Comparison of ENCODE assay signal across 8 cellular contexts in the genomic region with DNA sequence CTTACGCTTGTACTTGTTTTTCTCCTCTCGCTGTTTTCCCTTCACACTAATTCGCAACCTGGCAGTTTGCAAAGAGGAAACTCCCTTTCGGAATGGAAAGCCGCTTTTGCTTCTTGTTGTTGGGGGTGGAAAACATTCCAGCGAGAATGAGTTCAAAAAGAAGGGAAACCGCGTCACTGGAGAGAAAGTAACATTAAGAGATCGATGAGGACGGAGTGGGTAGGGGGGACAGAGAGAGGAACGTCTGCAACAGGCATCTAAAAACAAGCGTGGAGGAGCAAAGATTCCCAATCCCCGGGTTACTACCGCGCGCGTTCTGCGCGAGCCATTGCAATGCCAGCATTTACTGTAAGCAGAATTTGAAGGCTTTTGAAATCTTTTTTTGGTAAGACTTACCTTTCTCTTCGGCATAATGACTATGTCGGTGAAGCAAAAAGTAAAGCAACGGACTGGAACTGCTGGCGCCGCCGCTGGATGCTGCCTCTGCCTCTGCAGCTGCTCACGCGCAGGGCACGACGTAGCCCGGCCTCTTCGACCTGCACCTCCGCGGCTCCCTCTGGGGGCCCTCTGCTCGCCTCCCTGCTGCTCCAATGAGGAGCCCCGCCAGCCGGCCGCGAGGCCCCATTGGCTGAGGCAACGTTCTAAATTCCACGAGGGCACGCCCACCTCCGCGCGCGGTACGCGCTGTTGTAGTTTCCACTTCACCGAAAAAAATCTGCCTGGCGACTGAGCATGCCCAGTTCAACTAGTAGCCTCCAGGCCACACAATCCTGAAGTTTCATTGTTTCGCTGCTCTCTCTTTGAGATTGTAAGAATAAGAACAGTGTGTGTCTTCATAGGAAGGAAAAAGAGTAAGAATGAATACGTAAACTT. TPM values are rescaled to one million over a fixed set of nuclear protein-coding genes. Genes with fewer than 3 reads are reported as not detected.
DNase-seq lines count a peak whose midpoint lies in the region; ATAC-seq, FAIRE-seq and TF ChIP-seq lines count a peak whose summit lies in the region.

HMGN3 (minus strand) TSS at position 533 of the 873 bp plus-strand sequence.

- peaks cover 5% of the 10 kb centered on the region for H3K36me3 Mint-ChIP-seq in T-helper 1 cell treated with Interleukin-12 subunit alpha and Interleukin-12 subunit beta and Interleukin-4 antibody, amounts not matched to agents 30 μg/mL and 1 μg/mL, for 36 hours (ENCODE audit: low read depth)

- FAIRE-seq in GM12892 (lab: Jason Lieb, UNC) = peak; percentile 99

- peak within 1 kb of the TSS; percentile 85 for H3K27ac ChIP-seq in upper lobe of right lung

- intact Hi-C loops in left cardiac atrium (cut with DNase I) (loop anchor here in 1 of 2 donors (5.0 kb wide), 1 partner anchor 157 kb away; the partner anchor contains the start of gene PHIP), posterior vena cava (cut with DNase I) (loop anchor here in 1 of 2 donors (5.0 kb wide), 1 partner anchor 157 kb away; the partner anchor contains the start of gene PHIP), upper lobe of right lung (cut with DNase I) (no loop called here)

- H3K27me3 ChIP-seq in upper lobe of right lung = no peaks in the 10 kb centered on the region

- H3K36me3 ChIP-seq in upper lobe of right lung = no peaks in the 10 kb centered on the region

- H3K27me3 Mint-ChIP-seq in T-helper 1 cell treated with Interleukin-12 subunit alpha and Interleukin-12 subunit beta and Interleukin-4 antibody, amounts not matched to agents 30 μg/mL and 1 μg/mL, for 36 hours (ENCODE audit: low read depth) = no peaks in the 10 kb centered on the region

- no peaks in the 10 kb centered on the region for H3K9me3 Mint-ChIP-seq in T-helper 1 cell treated with Interleukin-12 subunit alpha and Interleukin-12 subunit beta and Interleukin-4 antibody, amounts not matched to agents 30 μg/mL and 1 μg/mL, for 36 hours

- H3K4me3 ChIP-seq in upper lobe of right lung = peak within 1 kb of the TSS; percentile 88

- TF ChIP-seq CTCF in upper lobe of right lung (IDR thresholded peaks at IDR 0.05) = peak; percentile 32

- TF ChIP-seq POLR2A in GM12892 (IDR thresholded peaks at IDR 0.05; ENCODE audit: low read depth, low read length) = peak; percentile 83

- ATAC-seq in HG02840 (IDR thresholded peaks at IDR 0.05; ENCODE audit: low FRiP score, unreplicated experiment) = peak; percentile 92
- ATAC-seq in left cardiac atrium = peak; percentile 96 to 98
- ATAC-seq in upper lobe of right lung = peak; percentile 97

- peak within 1 kb of the TSS; percentile 93 for H3K27ac Mint-ChIP-seq in T-helper 1 cell treated with Interleukin-12 subunit alpha and Interleukin-12 subunit beta and Interleukin-4 antibody, amounts not matched to agents 30 μg/mL and 1 μg/mL, for 36 hours

- H3K4me1 Mint-ChIP-seq in T-helper 1 cell treated with Interleukin-12 subunit alpha and Interleukin-12 subunit beta and Interleukin-4 antibody, amounts not matched to agents 30 μg/mL and 1 μg/mL, for 36 hours (ENCODE audit: low read depth) = peaks cover 34% of the 10 kb centered on the region

- DNase-seq in GM12892 (ENCODE audit: insufficient read length) (peak; percentile 71), NCI-H1436 treated with DMSO at 0.1 percent for 48 hours (lab: John Stamatoyannopoulos, UW) (peak; percentile 88), amniotic stem cell (lab: John Stamatoyannopoulos, UW) (peak; percentile 70), left cardiac atrium (peak; percentile 98), posterior vena cava (ENCODE audit: low spot score) (peak; percentile 99), upper lobe of right lung (peak; percentile 98)

- H3K9me3 ChIP-seq in upper lobe of right lung = no peaks in the 10 kb centered on the region

- peaks cover 28% of the 10 kb centered on the region for H3K4me1 ChIP-seq in upper lobe of right lung

- H3K4me3 Mint-ChIP-seq in T-helper 1 cell treated with Interleukin-12 subunit alpha and Interleukin-12 subunit beta and Interleukin-4 antibody, amounts not matched to agents 30 μg/mL and 1 μg/mL, for 36 hours = peak within 1 kb of the TSS; percentile 97

RNA-seq across cellular contexts. Expression of gene HMGN3, which starts in this region (rescaled TPM):
- 202 TPM for polyA plus RNA-seq in GM12892 (2012; ENCODE audit: missing spikeins)
- total RNA-seq in left cardiac atrium (100 to 1,000 TPM; 120 to 122 TPM), posterior vena cava (10 to 100 TPM; 33.3 to 61.1 TPM), upper lobe of right lung (69.8 TPM)

Comparison
In these comparisons a context has a peak if more than half of its experiments do, and no peak if none do; other contexts are left out.
1. Peak in every context shown above with its lines: DNase-seq, ATAC-seq, H3K4me3 ChIP-seq and H3K27ac ChIP-seq.